In the genomic region with DNA sequence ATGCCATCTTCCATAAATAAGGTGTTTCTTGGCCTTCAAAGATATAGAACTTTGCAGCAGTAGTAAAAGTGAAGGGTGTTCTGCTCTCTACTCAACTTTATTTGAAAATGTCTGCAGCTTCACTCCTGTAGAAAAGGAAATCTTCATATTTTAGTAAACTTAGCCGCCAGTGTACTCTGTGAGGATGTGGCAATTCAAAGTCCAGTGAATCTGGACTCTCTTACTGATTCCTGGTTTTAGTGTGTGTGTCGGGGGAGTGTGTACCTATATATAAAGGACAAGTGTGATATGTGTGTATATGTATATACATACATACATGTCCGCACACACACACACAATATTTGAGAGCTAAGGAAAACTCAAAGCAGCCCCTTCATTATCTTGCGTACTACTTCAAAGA, we compare ENCODE assay signal across 23 cellular contexts.
DNase-seq lines count a peak whose midpoint lies in the region; ATAC-seq, FAIRE-seq and TF ChIP-seq lines count a peak whose summit lies in the region.
"Had no signal": no experiment of that assay in that cellular context is flagged by ENCODE, and none has a peak within 500 bp of the region (broad histone marks: within the 10 kb centered on the region; RNA-seq: fewer than 3 reads in every experiment).

No MANE protein-coding gene starts in this region.

- H3K4me2 ChIP-seq in A549: no peak overlapping the region
- H3K4me2 ChIP-seq: BLaER1 treated with 17β-estradiol and CSF1 and Interleukin-3, amounts not matched to agents 10 nM and 100 nM had no signal

- CTCF ChIA-PET in A549 (lab: Yijun Ruan, JAX): interaction anchor here (3.3 kb wide), 1 partner anchor 12 kb away, joined by 22 read pairs; no protein-coding TSS in a partner anchor

- no peak for DNase-seq in A549 (ENCODE audit: low read depth in 1 of 2, low spot score in 1 of 2)
- DNase-seq in left lobe of liver (ENCODE audit: low spot score): no peak
- DNase-seq in mesothelial cell of epicardium (ENCODE audit: low spot score in 2 of 2, unreplicated experiment in 2 of 2): no peak
- no peak for DNase-seq in type B pancreatic cell (ENCODE audit: extremely low spot score, unreplicated experiment)
- no peak for DNase-seq in activated naive CD4-positive, alpha-beta T cell treated with anti-CD3 and anti-CD28 coated beads, Interleukin-2, amount 50 U/mL, for 72 hours (ENCODE audit: low spot score in 2 of 2)
- DNase-seq in stimulated activated CD8-positive, alpha-beta memory T cell treated with anti-CD3 and anti-CD28 coated beads, Interleukin-4, amount 100 ng/mL, for 48 hours: no peak
- no peak for DNase-seq in activated CD4-positive, alpha-beta T cell treated with anti-CD3 and anti-CD28 coated beads for 1 hour
- DNase-seq: 8988T; AML-193; Caco-2; Calu3; CD4-positive, alpha-beta T cell; CD8-positive, alpha-beta T cell; DMS79 treated with DMSO at 0.1 percent for 48 hours; GF-D8 had no signal

- H3K36me3 Mint-ChIP-seq in mesothelial cell of epicardium: peaks cover 9% of the 10 kb centered on the region
- peaks cover 34% of the 10 kb centered on the region for H3K36me3 Mint-ChIP-seq in type B pancreatic cell
- H3K36me3 Mint-ChIP-seq in activated naive CD4-positive, alpha-beta T cell treated with anti-CD3 and anti-CD28 coated beads, Interleukin-2, amount 50 U/mL, for 72 hours: peaks cover 0 to 8% of the 10 kb centered on the region in 2 donors

- H3K4me3 Mint-ChIP-seq in mesothelial cell of epicardium: no peak overlapping the region
- H3K4me3 Mint-ChIP-seq in type B pancreatic cell: no peak overlapping the region
- H3K4me3 Mint-ChIP-seq: B cell; CD4-positive, alpha-beta T cell; CD8-positive, alpha-beta T cell had no signal

- H3K9me3 Mint-ChIP-seq in mesothelial cell of epicardium (no peaks in the 10 kb centered on the region), type B pancreatic cell (no peaks in the 10 kb centered on the region)
- H3K9me3 Mint-ChIP-seq in activated naive CD4-positive, alpha-beta T cell treated with anti-CD3 and anti-CD28 coated beads, Interleukin-2, amount 50 U/mL, for 72 hours: no peaks in the 10 kb centered on the region
- H3K9me3 Mint-ChIP-seq: CD4-positive, alpha-beta T cell; CD8-positive, alpha-beta T cell had no signal

- H3K4me1 ChIP-seq in A549: no peaks in the 10 kb centered on the region

- TF ChIP-seq POLR2A in A549 (IDR thresholded peaks at IDR 0.05; ENCODE audit: low read length): no peak

- ATAC-seq in A549 (no peak), left lobe of liver (peak; percentile 71)
- no peak for ATAC-seq in activated naive CD4-positive, alpha-beta T cell treated with anti-CD3 and anti-CD28 coated beads, Interleukin-2, amount 50 U/mL, for 72 hours
- ATAC-seq: CD8-positive, alpha-beta T cell had no signal

- TF ChIP-seq EP300 in A549 (IDR thresholded peaks at IDR 0.05): no peak

- peak overlapping the region; percentile 56 for H3K27ac Mint-ChIP-seq in mesothelial cell of epicardium
- peak overlapping the region; percentile 16 for H3K27ac Mint-ChIP-seq in type B pancreatic cell
- H3K27ac Mint-ChIP-seq in activated naive CD4-positive, alpha-beta T cell treated with anti-CD3 and anti-CD28 coated beads, Interleukin-2, amount 50 U/mL, for 72 hours: no peak overlapping the region
- H3K27ac Mint-ChIP-seq: B cell; CD4-positive, alpha-beta T cell; CD8-positive, alpha-beta T cell had no signal

- peak; percentile 13 for FAIRE-seq in A549 (lab: Jason Lieb, UNC)
- FAIRE-seq: A204.1, D721Med, G401.6, GM12891, GM19239 had no signal

- TF ChIP-seq CTCF in A549 (IDR thresholded peaks at IDR 0.05): no peak
- TF ChIP-seq CTCF in mesothelial cell of epicardium (IDR thresholded peaks at IDR 0.05; ENCODE audit: unreplicated experiment): no peak
- no peak for TF ChIP-seq CTCF in type B pancreatic cell (conservative IDR thresholded peaks at IDR 0.05)

- POLR2A ChIA-PET in A549 (lab: Yijun Ruan, JAX): interaction anchor here (1.6 kb wide), 1 partner anchor 12 kb away, joined by 6 read pairs; no protein-coding TSS in a partner anchor

- TF ChIP-seq RAD21 in A549 (conservative IDR thresholded peaks at IDR 0.05 in 1 of 2, IDR thresholded peaks at IDR 0.05 in 1 of 2): no peak

- H3K9me3 ChIP-seq in A549: no peaks in the 10 kb centered on the region
- H3K9me3 ChIP-seq: BLaER1 treated with 17β-estradiol and CSF1 and Interleukin-3, amounts not matched to agents 10 nM and 100 nM; Caco-2 had no signal

- WGBS in A549 (ENCODE audit: missing lambda C conversion rate): 73% methylated on average over 4 of the region's 4 CpGs

- H3K27me3 Mint-ChIP-seq in mesothelial cell of epicardium (ENCODE audit: low read depth) (no peaks in the 10 kb centered on the region), type B pancreatic cell (no peaks in the 10 kb centered on the region)
- H3K27me3 Mint-ChIP-seq: B cell; CD4-positive, alpha-beta T cell had no signal

- H3K4me3 ChIP-seq in A549: no peak overlapping the region
- H3K4me3 ChIP-seq: BLaER1 treated with 17β-estradiol and CSF1 and Interleukin-3, amounts not matched to agents 10 nM and 100 nM had no signal

- no peak overlapping the region for H3K27ac ChIP-seq in A549
- H3K27ac ChIP-seq: BLaER1 treated with 17β-estradiol and CSF1 and Interleukin-3, amounts not matched to agents 10 nM and 100 nM; C4-2B had no signal

- H3K4me1 Mint-ChIP-seq in mesothelial cell of epicardium: peaks cover 27% of the 10 kb centered on the region
- peaks cover 35% of the 10 kb centered on the region for H3K4me1 Mint-ChIP-seq in type B pancreatic cell (ENCODE audit: unreplicated experiment)
- H3K4me1 Mint-ChIP-seq: B cell had no signal

TF ChIP-seq in A549, 52 proteins besides CTCF, POLR2A, EP300 and RAD21:
- TF ChIP-seq NFE2L2 (conservative IDR thresholded peaks at IDR 0.05; ENCODE audit: low read length) (no peak), HOXB5 (CRISPR knock-in tag; IDR thresholded peaks at IDR 0.05) (no peak), NPAS2 (CRISPR knock-in tag; IDR thresholded peaks at IDR 0.05; ENCODE audit: borderline replicate concordance) (no peak), POLR2AphosphoS2 (conservative IDR thresholded peaks at IDR 0.05; ENCODE audit: low read length) (no peak), BHLHE40 (IDR thresholded peaks at IDR 0.05; ENCODE audit: low read depth, low read length) (no peak), ZSCAN20 (CRISPR knock-in tag; IDR thresholded peaks at IDR 0.05) (no peak), ZNF302 (CRISPR knock-in tag; IDR thresholded peaks at IDR 0.05) (no peak), CBX2 (IDR thresholded peaks at IDR 0.05; ENCODE audit: borderline replicate concordance, low read depth) (no peak), FOXS1 (CRISPR knock-in tag; IDR thresholded peaks at IDR 0.05) (no peak)
- TF ChIP-seq, protein P1, sequence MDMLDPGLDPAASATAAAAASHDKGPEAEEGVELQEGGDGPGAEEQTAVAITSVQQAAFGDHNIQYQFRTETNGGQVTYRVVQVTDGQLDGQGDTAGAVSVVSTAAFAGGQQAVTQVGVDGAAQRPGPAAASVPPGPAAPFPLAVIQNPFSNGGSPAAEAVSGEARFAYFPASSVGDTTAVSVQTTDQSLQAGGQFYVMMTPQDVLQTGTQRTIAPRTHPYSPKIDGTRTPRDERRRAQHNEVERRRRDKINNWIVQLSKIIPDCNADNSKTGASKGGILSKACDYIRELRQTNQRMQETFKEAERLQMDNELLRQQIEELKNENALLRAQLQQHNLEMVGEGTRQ (IDR thresholded peaks at IDR 0.05): no peak
- TF ChIP-seq, protein P2, sequence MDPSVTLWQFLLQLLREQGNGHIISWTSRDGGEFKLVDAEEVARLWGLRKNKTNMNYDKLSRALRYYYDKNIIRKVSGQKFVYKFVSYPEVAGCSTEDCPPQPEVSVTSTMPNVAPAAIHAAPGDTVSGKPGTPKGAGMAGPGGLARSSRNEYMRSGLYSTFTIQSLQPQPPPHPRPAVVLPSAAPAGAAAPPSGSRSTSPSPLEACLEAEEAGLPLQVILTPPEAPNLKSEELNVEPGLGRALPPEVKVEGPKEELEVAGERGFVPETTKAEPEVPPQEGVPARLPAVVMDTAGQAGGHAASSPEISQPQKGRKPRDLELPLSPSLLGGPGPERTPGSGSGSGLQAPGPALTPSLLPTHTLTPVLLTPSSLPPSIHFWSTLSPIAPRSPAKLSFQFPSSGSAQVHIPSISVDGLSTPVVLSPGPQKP (IDR thresholded peaks at IDR 0.05; ENCODE audit: low read depth, low read length): no peak
- TF ChIP-seq, protein P3, sequence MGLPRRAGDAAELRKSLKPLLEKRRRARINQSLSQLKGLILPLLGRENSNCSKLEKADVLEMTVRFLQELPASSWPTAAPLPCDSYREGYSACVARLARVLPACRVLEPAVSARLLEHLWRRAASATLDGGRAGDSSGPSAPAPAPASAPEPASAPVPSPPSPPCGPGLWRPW (IDR thresholded peaks at IDR 0.05): no peak
- TF ChIP-seq, protein P4, sequence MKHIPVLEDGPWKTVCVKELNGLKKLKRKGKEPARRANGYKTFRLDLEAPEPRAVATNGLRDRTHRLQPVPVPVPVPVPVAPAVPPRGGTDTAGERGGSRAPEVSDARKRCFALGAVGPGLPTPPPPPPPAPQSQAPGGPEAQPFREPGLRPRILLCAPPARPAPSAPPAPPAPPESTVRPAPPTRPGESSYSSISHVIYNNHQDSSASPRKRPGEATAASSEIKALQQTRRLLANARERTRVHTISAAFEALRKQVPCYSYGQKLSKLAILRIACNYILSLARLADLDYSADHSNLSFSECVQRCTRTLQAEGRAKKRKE (CRISPR knock-in tag; IDR thresholded peaks at IDR 0.05; ENCODE audit: low read depth): no peak
- TF ChIP-seq, protein P5, sequence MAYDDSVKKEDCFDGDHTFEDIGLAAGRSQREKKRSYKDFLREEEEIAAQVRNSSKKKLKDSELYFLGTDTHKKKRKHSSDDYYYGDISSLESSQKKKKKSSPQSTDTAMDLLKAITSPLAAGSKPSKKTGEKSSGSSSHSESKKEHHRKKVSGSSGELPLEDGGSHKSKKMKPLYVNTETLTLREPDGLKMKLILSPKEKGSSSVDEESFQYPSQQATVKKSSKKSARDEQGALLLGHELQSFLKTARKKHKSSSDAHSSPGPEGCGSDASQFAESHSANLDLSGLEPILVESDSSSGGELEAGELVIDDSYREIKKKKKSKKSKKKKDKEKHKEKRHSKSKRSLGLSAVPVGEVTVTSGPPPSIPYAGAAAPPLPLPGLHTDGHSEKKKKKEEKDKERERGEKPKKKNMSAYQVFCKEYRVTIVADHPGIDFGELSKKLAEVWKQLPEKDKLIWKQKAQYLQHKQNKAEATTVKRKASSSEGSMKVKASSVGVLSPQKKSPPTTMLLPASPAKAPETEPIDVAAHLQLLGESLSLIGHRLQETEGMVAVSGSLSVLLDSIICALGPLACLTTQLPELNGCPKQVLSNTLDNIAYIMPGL (CRISPR knock-in tag; IDR thresholded peaks at IDR 0.05; ENCODE audit: borderline replicate concordance): no peak

Comparison
In these comparisons a context has a peak if more than half of its experiments do, and no peak if none do; other contexts are left out.
1. H3K27ac Mint-ChIP-seq: peak in mesothelial cell of epicardium (single experiment) and type B pancreatic cell (single experiment); none in activated naive CD4-positive, alpha-beta T cell treated with anti-CD3 and anti-CD28 coated beads, Interleukin-2, amount 50 U/mL, for 72 hours (0 of 2).